ENCODE assay signal across 1 cellular context in genomic region chr1:1433804-1434130, GRCh38.
TF ChIP-seq lines count a peak whose summit lies in the region.

No MANE protein-coding gene starts in this region.

TF ChIP-seq in HCT116, 20 proteins besides CTCF, POLR2A, EP300 and RAD21:
- TF ChIP-seq ZFX (IDR thresholded peaks at IDR 0.05) (0 out of 2 replicates have a peak, but pooled peaks have one; percentile 34), EZH2phosphoT487 (IDR thresholded peaks at IDR 0.05; ENCODE audit: borderline replicate concordance) (no peak), POLR2AphosphoS5 (IDR thresholded peaks at IDR 0.05; ENCODE audit: low read depth, low read length) (peak; percentile 13; the same call in 1 of the 2 replicates)
